ENCODE assay signal across 2 cellular contexts in the genomic region with DNA sequence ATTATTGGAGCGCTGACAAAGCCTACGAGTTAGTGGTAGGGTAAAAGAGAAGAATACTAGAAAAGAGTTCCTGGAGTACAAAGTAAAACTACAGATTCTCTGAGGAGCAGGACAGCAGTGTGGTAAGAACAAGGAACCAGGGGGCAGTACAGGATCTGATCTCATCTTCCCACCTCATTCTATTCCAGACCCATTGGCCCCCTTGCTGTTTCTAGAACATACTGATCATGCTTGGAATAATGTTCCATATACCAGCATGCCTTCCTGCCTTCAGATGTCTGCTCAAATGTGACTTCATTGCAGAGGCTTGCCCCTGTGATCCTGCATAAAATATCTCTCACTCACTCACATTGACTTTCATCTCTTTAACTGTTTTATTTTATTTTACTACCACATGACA.
TF ChIP-seq lines count a peak whose summit lies in the region.

No MANE protein-coding gene starts in this region.

TF ChIP-seq in GM23338, 12 proteins besides CTCF, POLR2A, EP300 and RAD21 (continues in another document):
- TF ChIP-seq POLR2AphosphoS5 (IDR thresholded peaks at IDR 0.05; ENCODE audit: low read depth) = no peak
- TF ChIP-seq NANOG (IDR thresholded peaks at IDR 0.05; ENCODE audit: borderline replicate concordance) = no peak
- TF ChIP-seq ZNF114 (CRISPR knock-in tag; IDR thresholded peaks at IDR 0.05) = no peak
- TF ChIP-seq, protein P1, sequence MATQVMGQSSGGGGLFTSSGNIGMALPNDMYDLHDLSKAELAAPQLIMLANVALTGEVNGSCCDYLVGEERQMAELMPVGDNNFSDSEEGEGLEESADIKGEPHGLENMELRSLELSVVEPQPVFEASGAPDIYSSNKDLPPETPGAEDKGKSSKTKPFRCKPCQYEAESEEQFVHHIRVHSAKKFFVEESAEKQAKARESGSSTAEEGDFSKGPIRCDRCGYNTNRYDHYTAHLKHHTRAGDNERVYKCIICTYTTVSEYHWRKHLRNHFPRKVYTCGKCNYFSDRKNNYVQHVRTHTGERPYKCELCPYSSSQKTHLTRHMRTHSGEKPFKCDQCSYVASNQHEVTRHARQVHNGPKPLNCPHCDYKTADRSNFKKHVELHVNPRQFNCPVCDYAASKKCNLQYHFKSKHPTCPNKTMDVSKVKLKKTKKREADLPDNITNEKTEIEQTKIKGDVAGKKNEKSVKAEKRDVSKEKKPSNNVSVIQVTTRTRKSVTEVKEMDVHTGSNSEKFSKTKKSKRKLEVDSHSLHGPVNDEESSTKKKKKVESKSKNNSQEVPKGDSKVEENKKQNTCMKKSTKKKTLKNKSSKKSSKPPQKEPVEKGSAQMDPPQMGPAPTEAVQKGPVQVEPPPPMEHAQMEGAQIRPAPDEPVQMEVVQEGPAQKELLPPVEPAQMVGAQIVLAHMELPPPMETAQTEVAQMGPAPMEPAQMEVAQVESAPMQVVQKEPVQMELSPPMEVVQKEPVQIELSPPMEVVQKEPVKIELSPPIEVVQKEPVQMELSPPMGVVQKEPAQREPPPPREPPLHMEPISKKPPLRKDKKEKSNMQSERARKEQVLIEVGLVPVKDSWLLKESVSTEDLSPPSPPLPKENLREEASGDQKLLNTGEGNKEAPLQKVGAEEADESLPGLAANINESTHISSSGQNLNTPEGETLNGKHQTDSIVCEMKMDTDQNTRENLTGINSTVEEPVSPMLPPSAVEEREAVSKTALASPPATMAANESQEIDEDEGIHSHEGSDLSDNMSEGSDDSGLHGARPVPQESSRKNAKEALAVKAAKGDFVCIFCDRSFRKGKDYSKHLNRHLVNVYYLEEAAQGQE (IDR thresholded peaks at IDR 0.05; ENCODE audit: unreplicated experiment) = no peak
- TF ChIP-seq, protein P2, sequence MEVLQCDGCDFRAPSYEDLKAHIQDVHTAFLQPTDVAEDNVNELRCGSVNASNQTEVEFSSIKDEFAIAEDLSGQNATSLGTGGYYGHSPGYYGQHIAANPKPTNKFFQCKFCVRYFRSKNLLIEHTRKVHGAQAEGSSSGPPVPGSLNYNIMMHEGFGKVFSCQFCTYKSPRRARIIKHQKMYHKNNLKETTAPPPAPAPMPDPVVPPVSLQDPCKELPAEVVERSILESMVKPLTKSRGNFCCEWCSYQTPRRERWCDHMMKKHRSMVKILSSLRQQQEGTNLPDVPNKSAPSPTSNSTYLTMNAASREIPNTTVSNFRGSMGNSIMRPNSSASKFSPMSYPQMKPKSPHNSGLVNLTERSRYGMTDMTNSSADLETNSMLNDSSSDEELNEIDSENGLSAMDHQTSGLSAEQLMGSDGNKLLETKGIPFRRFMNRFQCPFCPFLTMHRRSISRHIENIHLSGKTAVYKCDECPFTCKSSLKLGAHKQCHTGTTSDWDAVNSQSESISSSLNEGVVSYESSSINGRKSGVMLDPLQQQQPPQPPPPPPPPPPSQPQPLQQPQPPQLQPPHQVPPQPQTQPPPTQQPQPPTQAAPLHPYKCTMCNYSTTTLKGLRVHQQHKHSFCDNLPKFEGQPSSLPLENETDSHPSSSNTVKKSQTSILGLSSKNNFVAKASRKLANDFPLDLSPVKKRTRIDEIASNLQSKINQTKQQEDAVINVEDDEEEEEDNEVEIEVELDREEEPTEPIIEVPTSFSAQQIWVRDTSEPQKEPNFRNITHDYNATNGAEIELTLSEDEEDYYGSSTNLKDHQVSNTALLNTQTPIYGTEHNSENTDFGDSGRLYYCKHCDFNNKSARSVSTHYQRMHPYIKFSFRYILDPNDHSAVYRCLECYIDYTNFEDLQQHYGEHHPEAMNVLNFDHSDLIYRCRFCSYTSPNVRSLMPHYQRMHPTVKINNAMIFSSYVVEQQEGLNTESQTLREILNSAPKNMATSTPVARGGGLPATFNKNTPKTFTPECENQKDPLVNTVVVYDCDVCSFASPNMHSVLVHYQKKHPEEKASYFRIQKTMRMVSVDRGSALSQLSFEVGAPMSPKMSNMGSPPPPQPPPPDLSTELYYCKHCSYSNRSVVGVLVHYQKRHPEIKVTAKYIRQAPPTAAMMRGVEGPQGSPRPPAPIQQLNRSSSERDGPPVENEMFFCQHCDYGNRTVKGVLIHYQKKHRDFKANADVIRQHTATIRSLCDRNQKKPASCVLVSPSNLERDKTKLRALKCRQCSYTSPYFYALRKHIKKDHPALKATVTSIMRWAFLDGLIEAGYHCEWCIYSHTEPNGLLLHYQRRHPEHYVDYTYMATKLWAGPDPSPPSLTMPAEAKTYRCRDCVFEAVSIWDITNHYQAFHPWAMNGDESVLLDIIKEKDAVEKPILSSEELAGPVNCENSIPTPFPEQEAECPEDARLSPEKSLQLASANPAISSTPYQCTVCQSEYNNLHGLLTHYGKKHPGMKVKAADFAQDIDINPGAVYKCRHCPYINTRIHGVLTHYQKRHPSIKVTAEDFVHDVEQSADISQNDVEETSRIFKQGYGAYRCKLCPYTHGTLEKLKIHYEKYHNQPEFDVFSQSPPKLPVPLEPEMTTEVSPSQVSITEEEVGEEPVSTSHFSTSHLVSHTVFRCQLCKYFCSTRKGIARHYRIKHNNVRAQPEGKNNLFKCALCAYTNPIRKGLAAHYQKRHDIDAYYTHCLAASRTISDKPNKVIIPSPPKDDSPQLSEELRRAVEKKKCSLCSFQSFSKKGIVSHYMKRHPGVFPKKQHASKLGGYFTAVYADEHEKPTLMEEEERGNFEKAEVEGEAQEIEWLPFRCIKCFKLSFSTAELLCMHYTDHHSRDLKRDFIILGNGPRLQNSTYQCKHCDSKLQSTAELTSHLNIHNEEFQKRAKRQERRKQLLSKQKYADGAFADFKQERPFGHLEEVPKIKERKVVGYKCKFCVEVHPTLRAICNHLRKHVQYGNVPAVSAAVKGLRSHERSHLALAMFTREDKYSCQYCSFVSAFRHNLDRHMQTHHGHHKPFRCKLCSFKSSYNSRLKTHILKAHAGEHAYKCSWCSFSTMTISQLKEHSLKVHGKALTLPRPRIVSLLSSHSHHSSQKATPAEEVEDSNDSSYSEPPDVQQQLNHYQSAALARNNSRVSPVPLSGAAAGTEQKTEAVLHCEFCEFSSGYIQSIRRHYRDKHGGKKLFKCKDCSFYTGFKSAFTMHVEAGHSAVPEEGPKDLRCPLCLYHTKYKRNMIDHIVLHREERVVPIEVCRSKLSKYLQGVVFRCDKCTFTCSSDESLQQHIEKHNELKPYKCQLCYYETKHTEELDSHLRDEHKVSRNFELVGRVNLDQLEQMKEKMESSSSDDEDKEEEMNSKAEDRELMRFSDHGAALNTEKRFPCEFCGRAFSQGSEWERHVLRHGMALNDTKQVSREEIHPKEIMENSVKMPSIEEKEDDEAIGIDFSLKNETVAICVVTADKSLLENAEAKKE (CRISPR knock-in tag; IDR thresholded peaks at IDR 0.05) = no peak
- TF ChIP-seq STAT1 (IDR thresholded peaks at IDR 0.05; ENCODE audit: unreplicated experiment) = no peak
- TF ChIP-seq EZH2phosphoT487 (IDR thresholded peaks at IDR 0.05; ENCODE audit: unreplicated experiment) = no peak
- no peak for TF ChIP-seq EZH2 (IDR thresholded peaks at IDR 0.05; ENCODE audit: low read depth, unreplicated experiment)
- TF ChIP-seq, protein P3, sequence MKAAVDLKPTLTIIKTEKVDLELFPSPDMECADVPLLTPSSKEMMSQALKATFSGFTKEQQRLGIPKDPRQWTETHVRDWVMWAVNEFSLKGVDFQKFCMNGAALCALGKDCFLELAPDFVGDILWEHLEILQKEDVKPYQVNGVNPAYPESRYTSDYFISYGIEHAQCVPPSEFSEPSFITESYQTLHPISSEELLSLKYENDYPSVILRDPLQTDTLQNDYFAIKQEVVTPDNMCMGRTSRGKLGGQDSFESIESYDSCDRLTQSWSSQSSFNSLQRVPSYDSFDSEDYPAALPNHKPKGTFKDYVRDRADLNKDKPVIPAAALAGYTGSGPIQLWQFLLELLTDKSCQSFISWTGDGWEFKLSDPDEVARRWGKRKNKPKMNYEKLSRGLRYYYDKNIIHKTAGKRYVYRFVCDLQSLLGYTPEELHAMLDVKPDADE (IDR thresholded peaks at IDR 0.05) = no peak
- no peak for TF ChIP-seq ZNF331 (CRISPR knock-in tag; IDR thresholded peaks at IDR 0.05; ENCODE audit: low read depth)

TF ChIP-seq in endothelial cell of umbilical vein, 7 proteins besides CTCF, POLR2A, EP300 and RAD21:
- no peak for TF ChIP-seq MYC (IDR thresholded peaks at IDR 0.05; ENCODE audit: low read depth, low read length)
- no peak for TF ChIP-seq FOS (IDR thresholded peaks at IDR 0.05; ENCODE audit: borderline replicate concordance, insufficient read depth, low read length)
- no peak for TF ChIP-seq GATA2 (IDR thresholded peaks at IDR 0.05; ENCODE audit: insufficient read depth, insufficient read length, low read depth, low read length)
- TF ChIP-seq POLR2AphosphoS5 (IDR thresholded peaks at IDR 0.05; ENCODE audit: insufficient read depth, low read depth, low read length) = no peak
- TF ChIP-seq JUN (IDR thresholded peaks at IDR 0.05; ENCODE audit: borderline replicate concordance, insufficient read depth, insufficient read length, low read depth) = no peak
- no peak for TF ChIP-seq EZH2 (IDR thresholded peaks at IDR 0.05; ENCODE audit: borderline replicate concordance, low read depth, low read length, severe bottlenecking)
- TF ChIP-seq, protein P4, sequence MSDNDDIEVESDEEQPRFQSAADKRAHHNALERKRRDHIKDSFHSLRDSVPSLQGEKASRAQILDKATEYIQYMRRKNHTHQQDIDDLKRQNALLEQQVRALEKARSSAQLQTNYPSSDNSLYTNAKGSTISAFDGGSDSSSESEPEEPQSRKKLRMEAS (IDR thresholded peaks at IDR 0.05; ENCODE audit: insufficient read depth, insufficient read length) = no peak
